23 cellular contexts compared by ENCODE assay signal in the genomic region with DNA sequence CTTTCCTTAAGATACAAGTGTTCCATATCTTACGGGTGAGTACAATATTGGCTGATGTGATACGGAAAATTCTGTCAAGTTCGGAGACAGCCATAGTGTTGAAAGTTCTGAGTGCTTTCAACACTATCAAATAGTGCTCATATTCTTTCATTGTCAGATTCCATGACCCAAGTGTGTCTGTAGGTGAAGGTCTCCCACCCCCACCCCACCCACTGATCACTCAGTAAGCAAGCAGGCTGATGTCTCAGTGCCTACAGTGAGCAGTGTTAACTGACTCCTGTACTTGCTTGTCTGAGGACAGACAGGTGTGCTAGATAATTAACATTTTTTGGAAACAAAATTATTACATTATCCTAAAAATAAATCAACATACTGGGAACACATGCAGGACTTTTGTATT.
DNase-seq lines count a peak whose midpoint lies in the region; ATAC-seq and TF ChIP-seq lines count a peak whose summit lies in the region.
"Had no signal": no experiment of that assay in that cellular context is flagged by ENCODE, and none has a peak within 500 bp of the region (broad histone marks: within the 10 kb centered on the region; RNA-seq: fewer than 3 reads in every experiment).

No MANE protein-coding gene starts in this region.

- H3K9ac ChIP-seq in skeletal muscle satellite cell (ENCODE audit: low read depth, low read length): no peak overlapping the region
- H3K9ac ChIP-seq: BLaER1 treated with 17β-estradiol and CSF1 and Interleukin-3, amounts not matched to agents 10 nM and 100 nM had no signal

- DNase-seq in erythroblast (lab: John Stamatoyannopoulos, UW) (peak; percentile 24 to 60), activated gamma-delta T cell (lab: John Stamatoyannopoulos, UW) (no peak), HUDEP-2 (lab: John Stamatoyannopoulos, UW; ENCODE audit: unreplicated experiment in 76 of 76) (no peak), NCI-H345 (lab: John Stamatoyannopoulos, UW) (no peak)
- DNase-seq: Calu3; CD4-positive, alpha-beta memory T cell; DMS153; KBM-7; MM.1S; NCI-H1048; NCI-H1436; NCI-H1930; NCI-H524; NCI-H774; NK-92 treated with Interleukin-12 subunit alpha and Interleukin-12 subunit beta, amount 100 ng/mL, for 24 hours had no signal

- H3K4me1 ChIP-seq in HEK293 (ENCODE audit: control insufficient read depth, insufficient read depth, low read length): peaks cover 5% of the 10 kb centered on the region; the same call in 1 of the 2 replicates
- peaks cover 22% of the 10 kb centered on the region for H3K4me1 ChIP-seq in skeletal muscle satellite cell (ENCODE audit: control insufficient read depth, insufficient read depth, low read length)

- POLR2A ChIA-PET in HEK293 (lab: Yijun Ruan, JAX): no interaction called here

- peak overlapping the region; percentile 45 for H3K4me2 ChIP-seq in skeletal muscle satellite cell (ENCODE audit: low read length)
- H3K4me2 ChIP-seq: BLaER1 treated with 17β-estradiol and CSF1 and Interleukin-3, amounts not matched to agents 10 nM and 100 nM; GM23338 had no signal

- CTCF ChIA-PET in HEK293 (lab: Yijun Ruan, JAX): interaction anchor here (1.0 kb wide), 1 partner anchor 51 kb away, joined by 5 read pairs; no protein-coding TSS in a partner anchor

- TF ChIP-seq CTCF in HEK293 (tag by site-specific recombination; IDR thresholded peaks at IDR 0.05): no peak

- H3K27me3 ChIP-seq in skeletal muscle satellite cell (ENCODE audit: control insufficient read depth, insufficient read depth, low read length): no peaks in the 10 kb centered on the region
- H3K27me3 ChIP-seq: BLaER1 treated with 17β-estradiol and CSF1 and Interleukin-3, amounts not matched to agents 10 nM and 100 nM; SJSA1 had no signal

- TF ChIP-seq POLR2A in erythroblast (IDR thresholded peaks at IDR 0.05; ENCODE audit: low read length): no peak

- no peak overlapping the region for H3K27ac ChIP-seq in HEK293 (ENCODE audit: extremely low read depth, low read depth, low read length)
- H3K27ac ChIP-seq: BLaER1 treated with 17β-estradiol and CSF1 and Interleukin-3, amounts not matched to agents 10 nM and 100 nM had no signal

- no peak overlapping the region for H3K4me3 ChIP-seq in HEK293 (ENCODE audit: low read depth, low read length)
- no peak overlapping the region for H3K4me3 ChIP-seq in skeletal muscle satellite cell (ENCODE audit: low read length)
- H3K4me3 ChIP-seq: BLaER1 treated with 17β-estradiol and CSF1 and Interleukin-3, amounts not matched to agents 10 nM and 100 nM; GM23338; SJSA1 had no signal

- H3K36me3 ChIP-seq in HEK293 (ENCODE audit: control insufficient read depth in 2 of 2, insufficient read depth in 1 of 2, low read length in 2 of 2): no peaks in the 10 kb centered on the region
- no peaks in the 10 kb centered on the region for H3K36me3 ChIP-seq in skeletal muscle satellite cell (ENCODE audit: insufficient read depth, low read length)
- H3K36me3 ChIP-seq: SJSA1 had no signal

- ATAC-seq in SK-N-SH treated with all-trans-retinoic acid at 6 μM for 48 hours (peak; percentile 13; the same call in 2 of the 3 replicates), HG02870 (IDR thresholded peaks at IDR 0.05; ENCODE audit: unreplicated experiment) (no peak)
- ATAC-seq: GM23338, Panc1 had no signal

- no peaks in the 10 kb centered on the region for H3K9me3 ChIP-seq in HEK293 (ENCODE audit: control insufficient read depth, insufficient read depth, low read depth, low read length)
- no peaks in the 10 kb centered on the region for H3K9me3 ChIP-seq in skeletal muscle satellite cell (replicated peaks; ENCODE audit: low read length)
- H3K9me3 ChIP-seq: SJSA1 had no signal

TF ChIP-seq in HEK293, 187 proteins besides CTCF, POLR2A, EP300 and RAD21:
- no peak for TF ChIP-seq ZNF610 (tag by site-specific recombination; IDR thresholded peaks at IDR 0.05; ENCODE audit: borderline replicate concordance)
- TF ChIP-seq ZFHX2 (tag by site-specific recombination; conservative IDR thresholded peaks at IDR 0.05): peak; percentile 62
- TF ChIP-seq EGR2 (tag by site-specific recombination; IDR thresholded peaks at IDR 0.05; ENCODE audit: low read depth): peak; percentile 54
- TF ChIP-seq ZBTB20 (tag by site-specific recombination; IDR thresholded peaks at IDR 0.05): no peak

TF ChIP-seq in SK-N-SH treated with all-trans-retinoic acid at 6 μM for 48 hours, 23 proteins besides CTCF, POLR2A, EP300 and RAD21:
- TF ChIP-seq CREB5 (CRISPR knock-in tag; IDR thresholded peaks at IDR 0.05; ENCODE audit: low read depth) (no peak), SNAI2 (CRISPR knock-in tag; IDR thresholded peaks at IDR 0.05) (no peak), ESRRG (CRISPR knock-in tag; IDR thresholded peaks at IDR 0.05) (no peak)

Comparison
In these comparisons a context has a peak if more than half of its experiments do, and no peak if none do; other contexts are left out.
1. DNase-seq: peak in erythroblast (2 of 2); none in activated gamma-delta T cell (single experiment), HUDEP-2 (0 of 76) and NCI-H345 (single experiment).